In the genomic region with DNA sequence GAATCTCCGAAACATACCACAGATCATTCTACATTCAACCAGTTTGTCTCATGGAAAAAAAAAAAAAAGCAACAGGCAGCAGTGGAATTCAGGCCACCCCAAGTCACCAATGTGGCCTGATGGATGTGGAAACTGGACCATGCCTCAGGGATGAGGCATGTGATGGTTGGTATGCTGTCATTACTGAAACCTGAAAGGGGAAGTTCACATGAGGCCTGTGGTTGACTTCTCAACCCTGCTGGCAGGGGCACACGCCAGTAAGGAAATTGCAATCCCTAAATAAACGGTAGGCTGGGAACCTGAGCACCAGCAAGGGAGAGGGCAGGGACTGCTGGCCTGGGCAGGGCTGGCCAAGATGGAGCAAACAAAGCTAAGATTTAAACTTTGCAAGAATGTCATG, we compare ENCODE assay signal across 10 cellular contexts.
DNase-seq lines count a peak whose midpoint lies in the region; ATAC-seq, FAIRE-seq and TF ChIP-seq lines count a peak whose summit lies in the region.
"Had no signal": no experiment of that assay in that cellular context is flagged by ENCODE, and none has a peak within 500 bp of the region (broad histone marks: within the 10 kb centered on the region; RNA-seq: fewer than 3 reads in every experiment).

No MANE protein-coding gene starts in this region.

- DNase-seq in GM04503 (ENCODE audit: low read depth) = peak; percentile 50
- peak; percentile 89 for DNase-seq in SKM-1 treated with dmso at 0.1 percent for 144 hours (lab: John Stamatoyannopoulos, UW; ENCODE audit: unreplicated experiment)
- DNase-seq in midbrain (lab: John Stamatoyannopoulos, UW) = peak; percentile 28
- DNase-seq in NCI-H82 treated with DMSO at 0.1 percent for 48 hours (lab: John Stamatoyannopoulos, UW; ENCODE audit: unreplicated experiment) = no peak
- DNase-seq in H7 = no peak
- no peak for DNase-seq in NCI-H2196 (lab: John Stamatoyannopoulos, UW; ENCODE audit: unreplicated experiment)
- DNase-seq in GM12892 (ENCODE audit: insufficient read length) = no peak
- DNase-seq: activated CD4-positive, CD25-positive, alpha-beta regulatory T cell treated with anti-CD3 and anti-CD28 coated beads, Interleukin-2, amount 50 U/mL, for 72 hours had no signal

- no peak for TF ChIP-seq POLR2A in GM12892 (IDR thresholded peaks at IDR 0.05; ENCODE audit: low read depth, low read length)

- H3K27me3 ChIP-seq in H7 (ENCODE audit: control insufficient read depth, insufficient read depth, low read length) = no peaks in the 10 kb centered on the region

- ATAC-seq in HG02798 (IDR thresholded peaks at IDR 0.05; ENCODE audit: poor library complexity, unreplicated experiment) = peak; percentile 51
- ATAC-seq: natural killer cell treated with Interleukin-12 subunit alpha and Interleukin-12 subunit beta and Interleukin-15 and Interleukin-18, amount 100 ng/mL, for 72 hours had no signal

- no peak overlapping the region for H3K4me3 ChIP-seq in H7 (ENCODE audit: insufficient read depth, low read depth, low read length)

- no peaks in the 10 kb centered on the region for H3K36me3 ChIP-seq in H7 (replicated peaks; ENCODE audit: control insufficient read depth, insufficient read depth, low read length)

- FAIRE-seq in GM12892 (lab: Jason Lieb, UNC) = no peak

Comparison
In these comparisons a context has a peak if more than half of its experiments do, and no peak if none do; other contexts are left out.
1. DNase-seq: peak in GM04503 (single experiment), SKM-1 treated with dmso at 0.1 percent for 144 hours (single experiment) and midbrain (single experiment); none in NCI-H82 treated with DMSO at 0.1 percent for 48 hours (single experiment), H7 (single experiment), NCI-H2196 (single experiment) and GM12892 (single experiment).